8 cellular contexts compared by ENCODE assay signal in the genomic region with DNA sequence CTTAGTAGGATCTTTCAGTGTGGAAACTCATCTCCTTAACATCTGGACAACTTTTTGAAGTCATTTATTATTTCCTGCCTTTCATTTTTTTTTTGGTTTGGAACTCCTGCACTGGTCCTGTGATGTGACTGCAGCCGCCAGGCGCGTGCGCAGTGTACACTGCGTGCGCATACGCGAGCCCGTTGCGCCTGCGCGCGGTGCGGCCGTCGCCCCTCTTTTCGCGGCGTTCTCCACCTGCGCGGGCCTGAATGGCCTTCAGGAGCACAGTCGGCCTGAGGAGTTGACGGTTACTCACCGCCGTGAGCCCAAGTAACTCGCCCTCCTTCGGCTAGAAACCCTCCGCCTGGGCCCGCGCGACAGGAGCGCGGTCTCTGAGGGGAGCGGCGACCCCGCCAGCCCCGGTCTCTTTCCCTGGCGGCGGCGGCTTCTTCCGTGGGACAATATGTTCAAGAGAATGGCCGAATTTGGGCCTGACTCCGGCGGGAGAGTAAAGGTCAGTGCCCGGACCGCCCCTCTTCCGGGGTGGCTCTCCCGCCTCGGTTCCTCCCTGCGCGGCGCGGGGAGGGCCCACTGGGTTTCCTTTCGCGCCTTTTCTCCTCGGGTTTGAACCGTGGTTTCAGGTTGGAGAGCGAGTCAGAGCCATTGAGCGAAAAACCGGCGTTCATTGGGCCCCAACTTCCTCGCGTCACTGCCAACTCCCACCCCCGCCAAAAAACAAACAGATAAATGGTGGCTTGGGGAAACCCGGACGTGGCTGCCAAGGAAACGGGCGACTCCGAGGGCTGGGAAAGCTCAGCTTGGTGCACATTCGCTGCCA. TPM values are rescaled to one million over a fixed set of nuclear protein-coding genes. Genes with fewer than 3 reads are reported as not detected.
DNase-seq lines count a peak whose midpoint lies in the region; ATAC-seq, FAIRE-seq and TF ChIP-seq lines count a peak whose summit lies in the region.

TSS of gene YEATS4 (plus strand) at position 213 of the 817 bp plus-strand sequence. CDS start at position 443, 230 bp downstream.

- peak within 1 kb of the TSS; percentile 98 for H3K27ac ChIP-seq in KMS-11
- peak within 1 kb of the TSS; percentile 93 for H3K27ac ChIP-seq in naive thymus-derived CD4-positive, alpha-beta T cell (ENCODE audit: low read depth, low read length)

- H3K4me3 ChIP-seq in KMS-11 (IDR thresholded peaks at IDR 0.05; ENCODE audit: insufficient read depth, low read depth, low read length), result peak within 1 kb of the TSS; percentile 58
- H3K4me3 ChIP-seq in naive thymus-derived CD4-positive, alpha-beta T cell (ENCODE audit: low read length), result peak within 1 kb of the TSS; percentile 76

- H3K9me3 Mint-ChIP-seq in naive thymus-derived CD4-positive, alpha-beta T cell, result peaks cover 0 to 3% (median 0%) of the 10 kb centered on the region in 11 donors
- no peaks in the 10 kb centered on the region for H3K9me3 Mint-ChIP-seq in stimulated activated naive B cell treated with anti-CD40 and anti-IgM and Interleukin-4, amounts not matched to agents 10 μg/mL and 1 μg/mL and 100 μg/mL, for 72 hours

- H3K27me3 ChIP-seq in KMS-11 (ENCODE audit: insufficient read depth, low read depth), result no peaks in the 10 kb centered on the region
- no peaks in the 10 kb centered on the region for H3K27me3 ChIP-seq in naive thymus-derived CD4-positive, alpha-beta T cell (ENCODE audit: control insufficient read depth in 2 of 2, insufficient read depth in 2 of 2, low read length in 2 of 2)

- intact Hi-C loops in naive thymus-derived CD4-positive, alpha-beta T cell (cut with micrococcal nuclease), result loop anchor here (1.0 to 5.0 kb wide), 8 partner anchors 111 to 883 kb away; partner anchors contain the start of genes CCT2 (in 2 of the 2), CPSF6 (in 2 of the 2), FRS2 (in 2 of the 2) and RAB3IP (in 2 of the 2)

- peaks cover 11 to 32% (median 25%) of the 10 kb centered on the region in 7 donors for H3K4me1 Mint-ChIP-seq in naive thymus-derived CD4-positive, alpha-beta T cell
- peaks cover 14 to 29% of the 10 kb centered on the region in 2 donors for H3K4me1 Mint-ChIP-seq in stimulated activated naive B cell treated with anti-CD40 and anti-IgM and Interleukin-4, amounts not matched to agents 10 μg/mL and 1 μg/mL and 100 μg/mL, for 72 hours

- H3K4me2 ChIP-seq in KMS-11, result peak within 1 kb of the TSS; percentile 76

- ATAC-seq in GM21737 (IDR thresholded peaks at IDR 0.05; ENCODE audit: unreplicated experiment), result peak; percentile 76
- ATAC-seq in naive thymus-derived CD4-positive, alpha-beta T cell, result peak; percentile 86
- ATAC-seq in stimulated activated naive B cell treated with anti-CD40 and anti-IgM and Interleukin-4, amounts not matched to agents 10 μg/mL and 1 μg/mL and 100 μg/mL, for 72 hours (replicated peaks), result peak; percentile 87 to 90

- H3K79me2 ChIP-seq in KMS-11 (ENCODE audit: insufficient read depth, low read depth), result peaks cover 34% of the 10 kb centered on the region

- FAIRE-seq in RCC 7860 (lab: Jason Lieb, UNC), result peak; percentile 73

- DNase-seq in DMS53 treated with DMSO at 0.1 percent for 48 hours (lab: John Stamatoyannopoulos, UW; ENCODE audit: unreplicated experiment) (peak; percentile 98), RCC 7860 (ENCODE audit: low spot score) (peak; percentile 86), activated T-helper 1 cell treated with Interleukin-2 at 50 U/mL for 16 hours (ENCODE audit: low read depth) (peak; percentile 75), fibroblast of gingiva (ENCODE audit: low read depth) (peak; percentile 83)
- DNase-seq in naive thymus-derived CD4-positive, alpha-beta T cell, result peak; percentile 73 to 93 (median 84)
- peak; percentile 86 for DNase-seq in stimulated activated naive B cell treated with anti-CD40 and anti-IgM and Interleukin-4, amounts not matched to agents 10 μg/mL and 1 μg/mL and 100 μg/mL, for 72 hours

- H3K9ac ChIP-seq in KMS-11, result peak within 1 kb of the TSS; percentile 98

- H3K4me1 ChIP-seq in KMS-11 (ENCODE audit: low read depth, poor library complexity, severe bottlenecking), result peaks cover 46% of the 10 kb centered on the region
- H3K4me1 ChIP-seq in naive thymus-derived CD4-positive, alpha-beta T cell (ENCODE audit: control insufficient read depth in 2 of 2, insufficient read depth in 2 of 2, low read length in 2 of 2), result peaks cover 5 to 6% of the 10 kb centered on the region in 2 donors

- TF ChIP-seq CTCF in KMS-11 (conservative IDR thresholded peaks at IDR 0.05; ENCODE audit: low read depth, low read length), result 0 out of 2 replicates have a peak, but pooled peaks have one; percentile 10

- H3K36me3 Mint-ChIP-seq in naive thymus-derived CD4-positive, alpha-beta T cell, result peaks cover 0 to 12% (median 8%) of the 10 kb centered on the region in 5 donors
- peaks cover 3 to 6% of the 10 kb centered on the region in 2 donors for H3K36me3 Mint-ChIP-seq in stimulated activated naive B cell treated with anti-CD40 and anti-IgM and Interleukin-4, amounts not matched to agents 10 μg/mL and 1 μg/mL and 100 μg/mL, for 72 hours

- peak within 1 kb of the TSS; percentile 80 to 96 (median 91) for H3K27ac Mint-ChIP-seq in naive thymus-derived CD4-positive, alpha-beta T cell
- peak within 1 kb of the TSS; percentile 98 for H3K27ac Mint-ChIP-seq in stimulated activated naive B cell treated with anti-CD40 and anti-IgM and Interleukin-4, amounts not matched to agents 10 μg/mL and 1 μg/mL and 100 μg/mL, for 72 hours

- no peaks in the 10 kb centered on the region for H3K9me3 ChIP-seq in naive thymus-derived CD4-positive, alpha-beta T cell (ENCODE audit: control insufficient read depth in 2 of 3, low read length in 3 of 3)

- peak within 1 kb of the TSS; percentile 82 to 93 (median 89) for H3K4me3 Mint-ChIP-seq in naive thymus-derived CD4-positive, alpha-beta T cell
- H3K4me3 Mint-ChIP-seq in stimulated activated naive B cell treated with anti-CD40 and anti-IgM and Interleukin-4, amounts not matched to agents 10 μg/mL and 1 μg/mL and 100 μg/mL, for 72 hours, result peak within 1 kb of the TSS; percentile 83 to 90

- no peaks in the 10 kb centered on the region for H4K20me1 ChIP-seq in KMS-11 (ENCODE audit: insufficient read depth)

- CTCF ChIA-PET in naive thymus-derived CD4-positive, alpha-beta T cell (lab: Charles Lee), result interaction anchor here (0.6 to 2.8 kb wide), 4 partner anchors 29 to 286 kb away, joined by 3 to 16 read pairs (median 9); no protein-coding TSS in a partner anchor

- peaks cover 0 to 3% (median 0%) of the 10 kb centered on the region in 5 donors for H3K27me3 Mint-ChIP-seq in naive thymus-derived CD4-positive, alpha-beta T cell
- no peaks in the 10 kb centered on the region for H3K27me3 Mint-ChIP-seq in stimulated activated naive B cell treated with anti-CD40 and anti-IgM and Interleukin-4, amounts not matched to agents 10 μg/mL and 1 μg/mL and 100 μg/mL, for 72 hours

- POLR2A ChIA-PET in naive thymus-derived CD4-positive, alpha-beta T cell (lab: Charles Lee), result interaction anchor here (0.6 to 3.0 kb wide), 3 partner anchors 21 to 30 kb away, joined by 5 to 61 read pairs (median 9); no protein-coding TSS in a partner anchor

- 0 out of 2 replicates have a peak, but pooled peaks cover 6% of the 10 kb centered on the region for H3K36me3 ChIP-seq in KMS-11 (ENCODE audit: insufficient read depth)
- peaks cover 0 to 4% (median 0%) of the 10 kb centered on the region in 3 experiments for H3K36me3 ChIP-seq in naive thymus-derived CD4-positive, alpha-beta T cell (ENCODE audit: control insufficient read depth in 2 of 3, insufficient read depth in 3 of 3, low read length in 3 of 3)

- peak within 1 kb of the TSS; percentile 97 for H2AFZ ChIP-seq in KMS-11 (ENCODE audit: low read depth)

RNA-seq across cellular contexts. Expression of gene YEATS4, which starts in this region (rescaled TPM):
- total RNA-seq in naive thymus-derived CD4-positive, alpha-beta T cell, result 10 to 100 TPM; 16.5 to 34.9 (median 21.4) TPM
- polyA plus RNA-seq in naive thymus-derived CD4-positive, alpha-beta T cell, result 10 to 100 TPM; 55.4 to 61.0 TPM

Comparison
In these comparisons a context has a peak if more than half of its experiments do, and no peak if none do; other contexts are left out.
1. Peak in every context shown above with its lines: DNase-seq, ATAC-seq, H3K4me3 ChIP-seq and H3K27ac ChIP-seq.